8 cellular contexts compared by ENCODE assay signal in the genomic region with DNA sequence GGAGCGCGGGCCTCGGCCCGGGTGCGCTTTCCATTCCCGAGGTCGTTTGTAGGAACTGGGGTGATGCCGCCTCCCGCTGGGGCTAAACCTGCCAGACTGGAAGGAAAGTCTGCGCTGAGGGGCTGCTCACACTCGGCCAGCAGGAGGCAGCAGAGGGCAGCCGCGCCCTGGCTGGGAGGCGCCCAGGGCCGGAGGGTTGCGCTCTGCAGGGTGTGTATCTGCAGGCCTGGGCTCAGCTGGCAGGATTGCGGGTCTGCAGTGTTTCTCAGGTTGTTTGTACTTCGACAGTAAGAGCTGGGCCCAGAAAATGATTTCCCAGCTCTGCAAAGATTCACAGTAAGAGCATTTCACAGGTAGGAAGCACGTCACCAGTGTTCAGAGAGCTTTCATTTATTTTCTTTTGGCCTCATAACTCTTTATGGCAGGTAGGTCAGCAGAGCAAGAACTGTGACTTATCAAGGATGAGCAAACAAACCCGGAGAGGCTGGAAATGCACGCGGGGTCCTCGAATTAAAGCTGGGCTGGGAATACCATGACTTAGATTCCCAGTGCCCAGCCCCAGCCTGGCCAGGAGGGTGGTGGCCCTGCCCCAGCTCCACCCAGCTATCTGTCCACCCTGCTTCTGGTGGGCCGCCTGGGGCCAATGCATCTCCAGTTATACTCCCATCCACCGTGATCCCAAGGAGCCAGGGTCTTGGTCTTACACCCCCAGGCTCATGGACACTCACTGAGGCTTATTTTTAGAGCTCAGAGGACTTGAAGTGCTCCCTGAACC. TPM values are rescaled to one million over a fixed set of nuclear protein-coding genes. Genes with fewer than 3 reads are reported as not detected.
DNase-seq lines count a peak whose midpoint lies in the region; ATAC-seq, FAIRE-seq and TF ChIP-seq lines count a peak whose summit lies in the region.

No MANE protein-coding gene starts in this region.

- H3K4me3 ChIP-seq in A549 (no peak overlapping the region), gastroesophageal sphincter (no peak overlapping the region), trophoblast cell (ENCODE audit: low read depth, low read length) (peak overlapping the region; percentile 36), upper lobe of right lung (no peak overlapping the region)

- H3K79me1 ChIP-seq in trophoblast cell (ENCODE audit: low read length): no peaks in the 10 kb centered on the region

- no peak overlapping the region for H3K9ac ChIP-seq in trophoblast cell (ENCODE audit: low read length)

- H2AFZ ChIP-seq in trophoblast cell (ENCODE audit: insufficient read depth, low read length, poor library complexity): no peak overlapping the region

- H2BK5ac ChIP-seq in trophoblast cell (ENCODE audit: low read depth, low read length, poor library complexity): no peak overlapping the region

- TF ChIP-seq POLR2A in A549 (IDR thresholded peaks at IDR 0.05; ENCODE audit: low read length) (no peak), gastroesophageal sphincter (IDR thresholded peaks at IDR 0.05) (no peak)

- H4K91ac ChIP-seq in trophoblast cell (ENCODE audit: low read depth, low read length): no peak overlapping the region

- no peak overlapping the region for H3K23ac ChIP-seq in trophoblast cell (ENCODE audit: low read length)

- no peak for TF ChIP-seq EP300 in A549 (IDR thresholded peaks at IDR 0.05)
- no peak for TF ChIP-seq EP300 in gastroesophageal sphincter (IDR thresholded peaks at IDR 0.05)

- H3K27me3 ChIP-seq in gastroesophageal sphincter (peaks cover 27% of the 10 kb centered on the region), trophoblast cell (ENCODE audit: insufficient read depth, low read length) (no peaks in the 10 kb centered on the region), upper lobe of right lung (peaks cover 4% of the 10 kb centered on the region)

- TF ChIP-seq CTCF in A549 (IDR thresholded peaks at IDR 0.05): peak; percentile 94
- TF ChIP-seq CTCF in RWPE1 (conservative IDR thresholded peaks at IDR 0.05; ENCODE audit: low read depth): peak; percentile 68
- TF ChIP-seq CTCF in gastroesophageal sphincter (IDR thresholded peaks at IDR 0.05): peak in 3 of 4 experiments; percentile 93 to 99 (median 95)
- peak; percentile 98 for TF ChIP-seq CTCF in upper lobe of right lung (IDR thresholded peaks at IDR 0.05)

- POLR2A ChIA-PET in A549 (lab: Yijun Ruan, JAX) (interaction anchor here (1.2 kb wide), 1 partner anchor 16 kb away, joined by 4 read pairs; no protein-coding TSS in a partner anchor), RWPE1 (lab: Yijun Ruan, JAX; ENCODE audit: low non-redundant PET) (interaction anchor here (0.6 to 1.5 kb wide), 2 partner anchors 15 to 34 kb away, joined by 4 to 5 read pairs; a partner anchor contains a TSS)

- peak; percentile 91 to 99 for ATAC-seq in A549
- peak; percentile 86 for ATAC-seq in GM18870 (IDR thresholded peaks at IDR 0.05; ENCODE audit: unreplicated experiment)
- peak; percentile 97 for ATAC-seq in HG03103 (IDR thresholded peaks at IDR 0.05; ENCODE audit: low read depth, unreplicated experiment)
- peak; percentile 92 for ATAC-seq in gastroesophageal sphincter
- peak; percentile 99 for ATAC-seq in upper lobe of right lung

- peak overlapping the region; percentile 53 for H3K4me2 ChIP-seq in A549
- no peak overlapping the region for H3K4me2 ChIP-seq in trophoblast cell (ENCODE audit: low read length)

- H3K4me1 ChIP-seq in A549 (peaks cover 5% of the 10 kb centered on the region; the same call in 1 of the 3 replicates), gastroesophageal sphincter (peaks cover 0 to 6% (median 5%) of the 10 kb centered on the region in 3 donors), trophoblast cell (ENCODE audit: control insufficient read depth in 1 of 2, insufficient read depth in 2 of 2, low read length in 2 of 2) (no peaks in the 10 kb centered on the region), upper lobe of right lung (no peaks in the 10 kb centered on the region)

- H3K4ac ChIP-seq in trophoblast cell (ENCODE audit: low read depth, low read length): no peak overlapping the region

- H3K18ac ChIP-seq in trophoblast cell (ENCODE audit: low read length): no peak overlapping the region

- H3K9me3 ChIP-seq in A549 (no peaks in the 10 kb centered on the region), gastroesophageal sphincter (no peaks in the 10 kb centered on the region), trophoblast cell (ENCODE audit: insufficient read depth, low read depth, low read length) (peaks cover 29% of the 10 kb centered on the region), upper lobe of right lung (no peaks in the 10 kb centered on the region)

- 17% methylated on average over 13 of the region's 25 CpGs for WGBS in A549 (ENCODE audit: missing lambda C conversion rate)
- WGBS in gastroesophageal sphincter (ENCODE audit: low coverage in 1 of 2), 2 donors: 0 to 37% methylated on average over 1 to 4 of the region's 25 CpGs
- no CpG with 5 or more reads among the region's 25 CpGs for WGBS in trophoblast cell (ENCODE audit: extremely low coverage, insufficient coverage, insufficient read length)

- no peak overlapping the region for H3K27ac ChIP-seq in A549
- no peak overlapping the region for H3K27ac ChIP-seq in RWPE1
- no peak overlapping the region for H3K27ac ChIP-seq in gastroesophageal sphincter
- no peak overlapping the region for H3K27ac ChIP-seq in trophoblast cell (ENCODE audit: low read depth, low read length)
- H3K27ac ChIP-seq in upper lobe of right lung: no peak overlapping the region

- no peaks in the 10 kb centered on the region for H3K79me2 ChIP-seq in trophoblast cell (ENCODE audit: control insufficient read depth, insufficient read depth, low read length, poor library complexity)

- intact Hi-C loops in upper lobe of right lung (cut with DNase I): loop anchor here (2.0 kb wide), 1 partner anchor 137 kb away; no protein-coding TSS in a partner anchor

- H4K12ac ChIP-seq in trophoblast cell (ENCODE audit: low read depth, low read length): no peak overlapping the region

- no peaks in the 10 kb centered on the region for H3K36me3 ChIP-seq in gastroesophageal sphincter
- H3K36me3 ChIP-seq in trophoblast cell (ENCODE audit: control insufficient read depth in 1 of 2, insufficient read depth in 2 of 2, low read length in 2 of 2): no peaks in the 10 kb centered on the region
- H3K36me3 ChIP-seq in upper lobe of right lung: no peaks in the 10 kb centered on the region

- CTCF ChIA-PET in A549 (lab: Yijun Ruan, JAX) (interaction anchor here (0.6 to 5.3 kb wide), 34 partner anchors 11 to 694 kb away, joined by 3 to 63 read pairs (median 4); a partner anchor contains a TSS), RWPE1 (lab: Yijun Ruan, JAX) (interaction anchor here (0.5 to 2.2 kb wide), 14 partner anchors 9 to 702 kb away, joined by 3 to 18 read pairs (median 5); a partner anchor contains a TSS)

- DNase-seq in A549 (ENCODE audit: low read depth in 1 of 2, low spot score in 1 of 2): peak; percentile 76 to 84
- peak; percentile 53 for DNase-seq in RWPE1 (ENCODE audit: low spot score)
- peak; percentile 69 for DNase-seq in activated effector memory CD4-positive, alpha-beta T cell treated with Interleukin-2 at 50 U/mL for 16 hours
- DNase-seq in trophoblast cell: peak; percentile 30 to 71
- peak; percentile 91 for DNase-seq in upper lobe of right lung

- no peak overlapping the region for H2AK5ac ChIP-seq in trophoblast cell (ENCODE audit: low read length)

- H2BK120ac ChIP-seq in trophoblast cell (ENCODE audit: insufficient read depth, low read length, poor library complexity): no peak overlapping the region

- H4K8ac ChIP-seq in trophoblast cell (ENCODE audit: low read depth, low read length): no peak overlapping the region

- H3K14ac ChIP-seq in trophoblast cell (ENCODE audit: low read length): no peak overlapping the region

- FAIRE-seq in A549 (lab: Jason Lieb, UNC): no peak

- peak; percentile 88 to 89 for TF ChIP-seq RAD21 in A549 (conservative IDR thresholded peaks at IDR 0.05 in 1 of 2, IDR thresholded peaks at IDR 0.05 in 1 of 2)

- no peak overlapping the region for H2BK12ac ChIP-seq in trophoblast cell (ENCODE audit: low read length)

TF ChIP-seq in A549, 52 proteins besides CTCF, POLR2A, EP300 and RAD21:
- TF ChIP-seq PHF8 (IDR thresholded peaks at IDR 0.05; ENCODE audit: borderline replicate concordance, low read depth): no peak
- TF ChIP-seq SMC3 (IDR thresholded peaks at IDR 0.05): peak; percentile 94

RNA-seq across cellular contexts. Expression of a gene that starts 15.2 kb away (rescaled TPM):
- polyA plus RNA-seq in A549 (2011; rRNA removed) (31.1 and 36.0 TPM in 2 replicates), A549 (2017; fragmentation: RNase III; extraction: RNeasy Plus Mini Kit Qiagen cat#74134 plus additional on column Dnase treatment) (23.1 to 23.9 TPM (median 23.3 TPM) in 3 replicates)
- polyA plus RNA-seq in A549 (2012; cell fraction: cytosol; rRNA removed): 28.4 and 29.8 TPM in 2 replicates
- 32.4 and 39.2 TPM in 2 replicates for polyA plus RNA-seq in A549 (2012; cell fraction: nucleus; rRNA removed)
- polyA minus RNA-seq in A549 (2011; rRNA and poly(A)+ RNA removed): 37.4 and 43.9 TPM in 2 replicates
- total RNA-seq in gastroesophageal sphincter (10 to 100 TPM; 27.2 to 57.0 (median 44.1) TPM), upper lobe of right lung (28.3 TPM)
- polyA plus RNA-seq in trophoblast cell (2013): 40.4 and 40.5 TPM in 2 replicates
